ENCODE assay signal across 9 cellular contexts in genomic region chr6:21586760-21587181, GRCh38. TPM values are rescaled to one million over a fixed set of nuclear protein-coding genes. Genes with fewer than 3 reads are reported as not detected.
DNase-seq lines count a peak whose midpoint lies in the region; ATAC-seq, FAIRE-seq and TF ChIP-seq lines count a peak whose summit lies in the region.
"Had no signal": no experiment of that assay in that cellular context is flagged by ENCODE, and none has a peak within 500 bp of the region (broad histone marks: within the 10 kb centered on the region; RNA-seq: fewer than 3 reads in every experiment).

No MANE protein-coding gene starts in this region.

- H4K20me1 ChIP-seq in keratinocyte (ENCODE audit: control insufficient read depth, extremely low read depth, insufficient read depth, low read length), result no peaks in the 10 kb centered on the region

- H3K4me3 ChIP-seq in ascending aorta (peak overlapping the region; percentile 66 to 79), keratinocyte (ENCODE audit: control insufficient read depth in 2 of 3, extremely low read depth in 1 of 3, insufficient read depth in 2 of 3, low read depth in 1 of 3, low read length in 3 of 3) (peak overlapping the region; percentile 44 to 84 (median 79)), suprapubic skin (peak overlapping the region; percentile 80)

- H2AFZ ChIP-seq in keratinocyte (ENCODE audit: control insufficient read depth, low read length), result peak overlapping the region; percentile 96

- TF ChIP-seq POLR2A in suprapubic skin (IDR thresholded peaks at IDR 0.05), result no peak

- no peaks in the 10 kb centered on the region for H3K79me2 ChIP-seq in keratinocyte (ENCODE audit: control insufficient read depth, insufficient read depth, low read length)

- intact Hi-C loops in ascending aorta (cut with DNase I), result loop anchor here (5.0 to 10.0 kb wide), 2 partner anchors 552 to 709 kb away; no protein-coding TSS in a partner anchor

- WGBS in suprapubic skin, result 6% methylated on average over 15 of the region's 15 CpGs

- TF ChIP-seq EP300 in suprapubic skin (IDR thresholded peaks at IDR 0.05), result no peak

- H3K9me3 ChIP-seq in ascending aorta (peaks cover 8 to 11% of the 10 kb centered on the region in 2 donors), keratinocyte (ENCODE audit: control insufficient read depth, low read depth, low read length) (no peaks in the 10 kb centered on the region), suprapubic skin (no peaks in the 10 kb centered on the region)

- H3K27me3 ChIP-seq in ascending aorta (no peaks in the 10 kb centered on the region), keratinocyte (ENCODE audit: control insufficient read depth, extremely low read depth, insufficient read depth, low read length) (no peaks in the 10 kb centered on the region), suprapubic skin (no peaks in the 10 kb centered on the region)

- no peak for FAIRE-seq in keratinocyte (lab: Jason Lieb, UNC)
- FAIRE-seq: TTC549 had no signal

- ATAC-seq in GM18909 (IDR thresholded peaks at IDR 0.05; ENCODE audit: poor library complexity, unreplicated experiment) (peak; percentile 4), HG03175 (IDR thresholded peaks at IDR 0.05; ENCODE audit: unreplicated experiment) (peak; percentile 4), HG02981 (IDR thresholded peaks at IDR 0.05; ENCODE audit: unreplicated experiment) (no peak)

- H3K27ac ChIP-seq in ascending aorta (peak overlapping the region; percentile 71 to 76), keratinocyte (ENCODE audit: control insufficient read depth, insufficient read depth, low read length) (no peak overlapping the region), suprapubic skin (peak overlapping the region; percentile 87)

- dilution Hi-C loops in keratinocyte (cut with MboI; ENCODE audit: extremely low pct_ligation_motif_present, low sequenced_read_pairs), result no loop called here

- H3K36me3 ChIP-seq in ascending aorta (no peaks in the 10 kb centered on the region), keratinocyte (ENCODE audit: control insufficient read depth in 2 of 2, extremely low read depth in 1 of 2, insufficient read depth in 2 of 2, low read length in 2 of 2) (no peaks in the 10 kb centered on the region), suprapubic skin (no peaks in the 10 kb centered on the region)

- TF ChIP-seq CTCF in ascending aorta (IDR thresholded peaks at IDR 0.05), result no peak
- no peak for TF ChIP-seq CTCF in keratinocyte (optimal IDR thresholded peaks at IDR 0.05 in 1 of 3, IDR thresholded peaks at IDR 0.05 in 1 of 3, conservative IDR thresholded peaks at IDR 0.05 in 1 of 3; ENCODE audit: extremely low read depth in 1 of 3, insufficient read depth in 2 of 3, low read length in 3 of 3)
- TF ChIP-seq CTCF in suprapubic skin (IDR thresholded peaks at IDR 0.05), result no peak

- H3K4me1 ChIP-seq in ascending aorta (peaks cover 0 to 4% of the 10 kb centered on the region in 2 donors), keratinocyte (ENCODE audit: control insufficient read depth, extremely low read depth, insufficient read depth, low read length) (peaks cover 11% of the 10 kb centered on the region), suprapubic skin (peaks cover 17% of the 10 kb centered on the region)

- H3K9me1 ChIP-seq in keratinocyte (ENCODE audit: control insufficient read depth, extremely low read depth, insufficient read depth, low read length), result no peaks in the 10 kb centered on the region

- DNase-seq in ascending aorta (ENCODE audit: low spot score in 2 of 2) (no peak), keratinocyte (ENCODE audit: low read depth, low spot score) (no peak), suprapubic skin (ENCODE audit: low spot score in 2 of 2) (peak in 1 of 2 donors; percentile 79), occipital lobe (lab: John Stamatoyannopoulos, UW) (no peak), RPMI8226 (no peak)

- peak overlapping the region; percentile 84 for H3K9ac ChIP-seq in keratinocyte (ENCODE audit: control insufficient read depth, extremely low read depth, insufficient read depth, low read length)

- peak overlapping the region; percentile 86 for H3K4me2 ChIP-seq in keratinocyte (ENCODE audit: control insufficient read depth, extremely low read depth, insufficient read depth, low read depth, low read length)

RNA-seq across cellular contexts. Expression of gene SOX4, which starts 6.8 kb away (rescaled TPM):
- total RNA-seq in ascending aorta, result 10.4 TPM
- 12.8 to 16.3 TPM (median 14.6 TPM) in 3 replicates for polyA plus RNA-seq in keratinocyte
- polyA plus RNA-seq in keratinocyte (2011; ENCODE audit: low read depth), result 9.5 TPM
- polyA plus RNA-seq in keratinocyte (2011; cell fraction: cytosol; rRNA removed), result 7.5 and 9.3 TPM in 2 replicates
- polyA plus RNA-seq in keratinocyte (2011; cell fraction: nucleus; rRNA removed), result 27.7 and 29.9 TPM in 2 replicates
- 19.0 and 25.6 TPM in 2 replicates for polyA plus RNA-seq in keratinocyte (2012; ENCODE audit: low replicate concordance)
- polyA minus RNA-seq in keratinocyte, result 9.4 to 13.8 TPM (median 10.9 TPM) in 3 replicates
- polyA minus RNA-seq in keratinocyte (2011; cell fraction: cytosol; rRNA and poly(A)+ RNA removed), result 19.6 TPM
- polyA minus RNA-seq in keratinocyte (2011; cell fraction: nucleus; rRNA and poly(A)+ RNA removed), result 30.8 and 36.2 TPM in 2 replicates
- 10 to 100 TPM; 10.9 to 16.7 (median 15.8) TPM for total RNA-seq in suprapubic skin
- 370 TPM for total RNA-seq in occipital lobe

Comparison
In these comparisons a context has a peak if more than half of its experiments do, and no peak if none do; other contexts are left out.
1. RNA of gene SOX4, which starts 6.8 kb away (total RNA-seq): 370 TPM in occipital lobe (single experiment); 10.9 to 16.7 TPM in suprapubic skin and 10.4 TPM in ascending aorta (single experiment); every median in the first group is over 10 times any median in the second.
2. Peak in every context shown above with its lines, with median percentiles within 50 percentile points of each other: H3K4me3 ChIP-seq.